ENCODE assay signal across 1 cellular context in the genomic region with DNA sequence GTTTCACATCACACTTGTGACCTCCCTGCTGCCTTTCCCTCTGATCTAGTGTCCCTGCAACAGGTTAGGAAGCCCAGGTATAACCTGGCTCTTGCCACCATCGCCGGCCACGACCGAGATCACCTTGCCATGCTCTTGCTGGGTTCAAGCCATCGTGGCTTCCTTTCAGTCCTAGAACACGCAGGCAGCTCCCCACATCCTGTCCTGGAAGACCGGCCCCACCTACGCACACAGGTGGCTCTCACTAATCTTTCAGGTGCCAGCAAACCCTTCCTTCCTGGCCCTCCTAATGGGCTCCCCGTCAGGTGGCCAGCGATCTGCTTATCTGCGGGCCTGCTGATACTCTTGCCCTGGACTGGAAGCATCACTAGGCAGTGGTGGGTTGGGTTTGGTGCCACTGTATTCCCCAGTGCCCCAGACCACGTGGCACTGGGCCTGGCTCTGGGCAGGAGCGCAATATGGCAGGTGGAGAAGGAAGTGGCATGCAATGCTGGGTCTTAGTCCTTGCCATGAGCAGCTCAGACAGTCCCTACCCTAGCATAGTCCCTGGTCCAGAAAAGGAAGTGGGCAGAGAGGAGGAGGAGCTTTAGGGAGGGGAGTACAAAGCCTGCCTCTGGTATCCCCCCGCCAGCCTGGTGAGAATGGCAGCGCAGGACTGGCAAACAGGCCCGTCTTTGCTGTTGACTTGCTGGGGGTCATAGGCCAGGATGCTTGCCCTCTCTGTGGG.
TF ChIP-seq lines count a peak whose summit lies in the region.

No MANE protein-coding gene starts in this region.

TF ChIP-seq in H1, 55 proteins besides CTCF, POLR2A, EP300 and RAD21:
- no peak for TF ChIP-seq JUND (IDR thresholded peaks at IDR 0.05; ENCODE audit: low read length)
- TF ChIP-seq, protein P1, sequence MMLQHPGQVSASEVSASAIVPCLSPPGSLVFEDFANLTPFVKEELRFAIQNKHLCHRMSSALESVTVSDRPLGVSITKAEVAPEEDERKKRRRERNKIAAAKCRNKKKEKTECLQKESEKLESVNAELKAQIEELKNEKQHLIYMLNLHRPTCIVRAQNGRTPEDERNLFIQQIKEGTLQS (IDR thresholded peaks at IDR 0.05; ENCODE audit: insufficient read depth, low read depth, low read length) = no peak
- no peak for TF ChIP-seq POU5F1 (IDR thresholded peaks at IDR 0.05; ENCODE audit: low read depth, low read length)
- no peak for TF ChIP-seq KDM1A (IDR thresholded peaks at IDR 0.05; ENCODE audit: borderline replicate concordance, low read length)
- TF ChIP-seq SP2 (IDR thresholded peaks at IDR 0.05; ENCODE audit: low read length) = no peak
- TF ChIP-seq SIRT6 (IDR thresholded peaks at IDR 0.05; ENCODE audit: low read length) = no peak
- no peak for TF ChIP-seq HDAC2 (IDR thresholded peaks at IDR 0.05; ENCODE audit: borderline replicate concordance in 1 of 2, low read depth in 2 of 2, low read length in 2 of 2)
- no peak for TF ChIP-seq NANOG (IDR thresholded peaks at IDR 0.05; ENCODE audit: insufficient read depth, low read depth, low read length, poor library complexity, severe bottlenecking)
- TF ChIP-seq MAFK (IDR thresholded peaks at IDR 0.05; ENCODE audit: low read depth, low read length) = no peak
- TF ChIP-seq, protein P2, sequence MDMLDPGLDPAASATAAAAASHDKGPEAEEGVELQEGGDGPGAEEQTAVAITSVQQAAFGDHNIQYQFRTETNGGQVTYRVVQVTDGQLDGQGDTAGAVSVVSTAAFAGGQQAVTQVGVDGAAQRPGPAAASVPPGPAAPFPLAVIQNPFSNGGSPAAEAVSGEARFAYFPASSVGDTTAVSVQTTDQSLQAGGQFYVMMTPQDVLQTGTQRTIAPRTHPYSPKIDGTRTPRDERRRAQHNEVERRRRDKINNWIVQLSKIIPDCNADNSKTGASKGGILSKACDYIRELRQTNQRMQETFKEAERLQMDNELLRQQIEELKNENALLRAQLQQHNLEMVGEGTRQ (IDR thresholded peaks at IDR 0.05; ENCODE audit: low read length) = no peak
- TF ChIP-seq, protein P3, sequence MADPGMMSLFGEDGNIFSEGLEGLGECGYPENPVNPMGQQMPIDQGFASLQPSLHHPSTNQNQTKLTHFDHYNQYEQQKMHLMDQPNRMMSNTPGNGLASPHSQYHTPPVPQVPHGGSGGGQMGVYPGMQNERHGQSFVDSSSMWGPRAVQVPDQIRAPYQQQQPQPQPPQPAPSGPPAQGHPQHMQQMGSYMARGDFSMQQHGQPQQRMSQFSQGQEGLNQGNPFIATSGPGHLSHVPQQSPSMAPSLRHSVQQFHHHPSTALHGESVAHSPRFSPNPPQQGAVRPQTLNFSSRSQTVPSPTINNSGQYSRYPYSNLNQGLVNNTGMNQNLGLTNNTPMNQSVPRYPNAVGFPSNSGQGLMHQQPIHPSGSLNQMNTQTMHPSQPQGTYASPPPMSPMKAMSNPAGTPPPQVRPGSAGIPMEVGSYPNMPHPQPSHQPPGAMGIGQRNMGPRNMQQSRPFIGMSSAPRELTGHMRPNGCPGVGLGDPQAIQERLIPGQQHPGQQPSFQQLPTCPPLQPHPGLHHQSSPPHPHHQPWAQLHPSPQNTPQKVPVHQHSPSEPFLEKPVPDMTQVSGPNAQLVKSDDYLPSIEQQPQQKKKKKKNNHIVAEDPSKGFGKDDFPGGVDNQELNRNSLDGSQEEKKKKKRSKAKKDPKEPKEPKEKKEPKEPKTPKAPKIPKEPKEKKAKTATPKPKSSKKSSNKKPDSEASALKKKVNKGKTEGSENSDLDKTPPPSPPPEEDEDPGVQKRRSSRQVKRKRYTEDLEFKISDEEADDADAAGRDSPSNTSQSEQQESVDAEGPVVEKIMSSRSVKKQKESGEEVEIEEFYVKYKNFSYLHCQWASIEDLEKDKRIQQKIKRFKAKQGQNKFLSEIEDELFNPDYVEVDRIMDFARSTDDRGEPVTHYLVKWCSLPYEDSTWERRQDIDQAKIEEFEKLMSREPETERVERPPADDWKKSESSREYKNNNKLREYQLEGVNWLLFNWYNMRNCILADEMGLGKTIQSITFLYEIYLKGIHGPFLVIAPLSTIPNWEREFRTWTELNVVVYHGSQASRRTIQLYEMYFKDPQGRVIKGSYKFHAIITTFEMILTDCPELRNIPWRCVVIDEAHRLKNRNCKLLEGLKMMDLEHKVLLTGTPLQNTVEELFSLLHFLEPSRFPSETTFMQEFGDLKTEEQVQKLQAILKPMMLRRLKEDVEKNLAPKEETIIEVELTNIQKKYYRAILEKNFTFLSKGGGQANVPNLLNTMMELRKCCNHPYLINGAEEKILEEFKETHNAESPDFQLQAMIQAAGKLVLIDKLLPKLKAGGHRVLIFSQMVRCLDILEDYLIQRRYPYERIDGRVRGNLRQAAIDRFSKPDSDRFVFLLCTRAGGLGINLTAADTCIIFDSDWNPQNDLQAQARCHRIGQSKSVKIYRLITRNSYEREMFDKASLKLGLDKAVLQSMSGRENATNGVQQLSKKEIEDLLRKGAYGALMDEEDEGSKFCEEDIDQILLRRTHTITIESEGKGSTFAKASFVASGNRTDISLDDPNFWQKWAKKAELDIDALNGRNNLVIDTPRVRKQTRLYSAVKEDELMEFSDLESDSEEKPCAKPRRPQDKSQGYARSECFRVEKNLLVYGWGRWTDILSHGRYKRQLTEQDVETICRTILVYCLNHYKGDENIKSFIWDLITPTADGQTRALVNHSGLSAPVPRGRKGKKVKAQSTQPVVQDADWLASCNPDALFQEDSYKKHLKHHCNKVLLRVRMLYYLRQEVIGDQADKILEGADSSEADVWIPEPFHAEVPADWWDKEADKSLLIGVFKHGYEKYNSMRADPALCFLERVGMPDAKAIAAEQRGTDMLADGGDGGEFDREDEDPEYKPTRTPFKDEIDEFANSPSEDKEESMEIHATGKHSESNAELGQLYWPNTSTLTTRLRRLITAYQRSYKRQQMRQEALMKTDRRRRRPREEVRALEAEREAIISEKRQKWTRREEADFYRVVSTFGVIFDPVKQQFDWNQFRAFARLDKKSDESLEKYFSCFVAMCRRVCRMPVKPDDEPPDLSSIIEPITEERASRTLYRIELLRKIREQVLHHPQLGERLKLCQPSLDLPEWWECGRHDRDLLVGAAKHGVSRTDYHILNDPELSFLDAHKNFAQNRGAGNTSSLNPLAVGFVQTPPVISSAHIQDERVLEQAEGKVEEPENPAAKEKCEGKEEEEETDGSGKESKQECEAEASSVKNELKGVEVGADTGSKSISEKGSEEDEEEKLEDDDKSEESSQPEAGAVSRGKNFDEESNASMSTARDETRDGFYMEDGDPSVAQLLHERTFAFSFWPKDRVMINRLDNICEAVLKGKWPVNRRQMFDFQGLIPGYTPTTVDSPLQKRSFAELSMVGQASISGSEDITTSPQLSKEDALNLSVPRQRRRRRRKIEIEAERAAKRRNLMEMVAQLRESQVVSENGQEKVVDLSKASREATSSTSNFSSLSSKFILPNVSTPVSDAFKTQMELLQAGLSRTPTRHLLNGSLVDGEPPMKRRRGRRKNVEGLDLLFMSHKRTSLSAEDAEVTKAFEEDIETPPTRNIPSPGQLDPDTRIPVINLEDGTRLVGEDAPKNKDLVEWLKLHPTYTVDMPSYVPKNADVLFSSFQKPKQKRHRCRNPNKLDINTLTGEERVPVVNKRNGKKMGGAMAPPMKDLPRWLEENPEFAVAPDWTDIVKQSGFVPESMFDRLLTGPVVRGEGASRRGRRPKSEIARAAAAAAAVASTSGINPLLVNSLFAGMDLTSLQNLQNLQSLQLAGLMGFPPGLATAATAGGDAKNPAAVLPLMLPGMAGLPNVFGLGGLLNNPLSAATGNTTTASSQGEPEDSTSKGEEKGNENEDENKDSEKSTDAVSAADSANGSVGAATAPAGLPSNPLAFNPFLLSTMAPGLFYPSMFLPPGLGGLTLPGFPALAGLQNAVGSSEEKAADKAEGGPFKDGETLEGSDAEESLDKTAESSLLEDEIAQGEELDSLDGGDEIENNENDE (IDR thresholded peaks at IDR 0.05; ENCODE audit: insufficient replicate concordance, low read length) = no peak
- no peak for TF ChIP-seq CHD1 (IDR thresholded peaks at IDR 0.05; ENCODE audit: low read depth, low read length)
- no peak for TF ChIP-seq TBP (IDR thresholded peaks at IDR 0.05; ENCODE audit: low read depth, low read length)
- TF ChIP-seq FOSL1 (IDR thresholded peaks at IDR 0.05; ENCODE audit: insufficient read depth, low read depth, low read length) = no peak
- TF ChIP-seq SAP30 (IDR thresholded peaks at IDR 0.05; ENCODE audit: insufficient read depth, insufficient replicate concordance, low read length) = no peak
